Comparison of ENCODE assay signal across 8 cellular contexts in the genomic region with DNA sequence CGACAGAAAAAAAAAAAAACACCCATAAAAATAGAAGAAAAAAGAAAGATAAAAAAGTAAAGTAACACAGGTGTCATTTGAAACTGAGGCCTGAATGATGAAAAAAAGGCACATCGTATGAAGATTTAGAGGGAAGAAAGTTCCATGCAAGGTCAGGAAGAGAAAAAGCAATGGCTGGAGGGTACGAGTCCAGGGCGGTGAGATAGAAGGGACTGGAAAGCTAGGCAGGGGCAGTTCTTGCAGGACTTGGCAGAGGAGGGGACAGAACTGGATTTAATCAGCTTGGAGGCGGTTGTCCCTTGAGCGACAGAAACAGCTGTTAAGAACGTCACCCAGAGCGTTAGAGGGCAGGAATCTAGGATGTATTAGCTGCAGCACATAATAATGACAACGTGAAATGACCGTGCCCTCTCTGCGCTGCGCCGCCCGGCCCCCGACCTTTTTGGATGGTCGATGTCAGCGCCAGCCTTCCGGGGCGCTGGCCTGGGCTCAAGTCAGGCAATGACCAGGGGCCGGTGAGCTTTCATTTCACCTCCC. TPM values are rescaled to one million over a fixed set of nuclear protein-coding genes. Genes with fewer than 3 reads are reported as not detected.
DNase-seq lines count a peak whose midpoint lies in the region; ATAC-seq and TF ChIP-seq lines count a peak whose summit lies in the region.

No MANE protein-coding gene starts in this region.

- TF ChIP-seq POLR2A in lower leg skin (IDR thresholded peaks at IDR 0.05) = no peak

- 0 to 2% methylated on average over 20 of the region's 20 CpGs for WGBS in lower leg skin, 2 donors

- H3K9me3 ChIP-seq in CD8-positive, alpha-beta memory T cell (ENCODE audit: low read length) = no peaks in the 10 kb centered on the region
- H3K9me3 ChIP-seq in SJSA1 (replicated peaks) (no peaks in the 10 kb centered on the region; the same call in 1 of the 2 replicates), thoracic aorta (no peaks in the 10 kb centered on the region)

- TF ChIP-seq CTCF in lower leg skin (IDR thresholded peaks at IDR 0.05) (no peak), thoracic aorta (IDR thresholded peaks at IDR 0.05) (no peak)

- H3K27me3 Mint-ChIP-seq in CD8-positive, alpha-beta memory T cell = peaks cover 0 to 2% of the 10 kb centered on the region in 2 donors

- peak overlapping the region; percentile 89 for H3K4me3 ChIP-seq in CD8-positive, alpha-beta memory T cell (ENCODE audit: low read length)
- H3K4me3 ChIP-seq in SJSA1 (peak overlapping the region; percentile 97), lower leg skin (ENCODE audit: low read depth, poor library complexity, severe bottlenecking) (peak overlapping the region; percentile 58), thoracic aorta (peak overlapping the region; percentile 82)

- CTCF ChIA-PET in CD8-positive, alpha-beta memory T cell (lab: Charles Lee) = interaction anchor here (0.9 to 2.9 kb wide), 14 partner anchors 9 to 176 kb away, joined by 3 to 42 read pairs (median 4); a partner anchor contains a TSS

- peak overlapping the region; percentile 70 for H3K27ac ChIP-seq in CD8-positive, alpha-beta memory T cell (ENCODE audit: low read depth, low read length)
- H3K27ac ChIP-seq in SJSA1 (peak overlapping the region; percentile 54), thoracic aorta (peak overlapping the region; percentile 76 to 80)

- no peaks in the 10 kb centered on the region for H3K36me3 ChIP-seq in CD8-positive, alpha-beta memory T cell (ENCODE audit: insufficient read depth, low read length)
- peaks cover 7% of the 10 kb centered on the region for H3K36me3 ChIP-seq in SJSA1
- H3K36me3 ChIP-seq in thoracic aorta = no peaks in the 10 kb centered on the region

- H3K4me1 ChIP-seq in CD8-positive, alpha-beta memory T cell (ENCODE audit: insufficient read depth, low read length) = peaks cover 17% of the 10 kb centered on the region
- peaks cover 30% of the 10 kb centered on the region for H3K4me1 ChIP-seq in SJSA1 (replicated peaks)
- H3K4me1 ChIP-seq in thoracic aorta (ENCODE audit: control insufficient read depth in 1 of 2, low read depth in 2 of 2) = peaks cover 8 to 24% of the 10 kb centered on the region in 2 donors

- peak overlapping the region; percentile 86 to 99 (median 92) for H3K27ac Mint-ChIP-seq in CD8-positive, alpha-beta memory T cell

- H3K9me3 Mint-ChIP-seq in CD8-positive, alpha-beta memory T cell = no peaks in the 10 kb centered on the region

- peak in 3 of 5 donors; percentile 7 to 50 (median 49) for DNase-seq in CD8-positive, alpha-beta memory T cell
- DNase-seq in SJSA1 (ENCODE audit: low read depth in 1 of 2, low spot score in 2 of 2) (peak in 1 of 2 experiments; percentile 71), dedifferentiated amniotic fluid mesenchymal stem cell (ENCODE audit: extremely low spot score) (peak; percentile 20), lower leg skin (ENCODE audit: low spot score in 2 of 2) (peak; percentile 25 to 87), thoracic aorta (ENCODE audit: low spot score) (no peak), cerebellum (ENCODE audit: low spot score) (no peak)

- H3K4me1 Mint-ChIP-seq in CD8-positive, alpha-beta memory T cell = peaks cover 14 to 26% (median 18%) of the 10 kb centered on the region in 3 donors

- H3K4me3 Mint-ChIP-seq in CD8-positive, alpha-beta memory T cell = peak overlapping the region; percentile 92 to 99 (median 95)

- H3K27me3 ChIP-seq in CD8-positive, alpha-beta memory T cell (ENCODE audit: insufficient read depth, low read length, poor library complexity, severe bottlenecking) = no peaks in the 10 kb centered on the region
- H3K27me3 ChIP-seq in SJSA1 (replicated peaks) (no peaks in the 10 kb centered on the region), thoracic aorta (replicated peaks; ENCODE audit: insufficient read depth) (no peaks in the 10 kb centered on the region)

- peaks cover 0 to 12% (median 0%) of the 10 kb centered on the region in 3 donors for H3K36me3 Mint-ChIP-seq in CD8-positive, alpha-beta memory T cell

- peak; percentile 31 for ATAC-seq in GM19397 (IDR thresholded peaks at IDR 0.05; ENCODE audit: unreplicated experiment)
- peak; percentile 40 for ATAC-seq in HG03439 (IDR thresholded peaks at IDR 0.05; ENCODE audit: unreplicated experiment)
- peak; percentile 16 for ATAC-seq in thoracic aorta (ENCODE audit: insufficient number of reproducible peaks, low FRiP score, low read depth)

- intact Hi-C loops in lower leg skin (cut with DNase I; ENCODE audit: low total_unique reads) = no loop called here

- POLR2A ChIA-PET in CD8-positive, alpha-beta memory T cell (lab: Charles Lee) = interaction anchor here (0.5 to 2.5 kb wide), 12 partner anchors 26 to 244 kb away, joined by 3 to 13 read pairs (median 4); a partner anchor contains a TSS

RNA-seq across cellular contexts. Expression of a gene that starts 0.6 kb away (rescaled TPM):
- total RNA-seq in CD8-positive, alpha-beta memory T cell = 10 to 100 TPM; 12.5 to 15.2 TPM
- polyA plus RNA-seq in CD8-positive, alpha-beta memory T cell = 3.9 TPM
- 6.5 and 14.0 TPM in 2 replicates for total RNA-seq in SJSA1 (2014; rRNA removed; shearing (Covaris generic))
- total RNA-seq in lower leg skin (1 to 10 TPM; 3.5 to 7.2 (median 5.1) TPM), thoracic aorta (1 to 10 TPM; 7.3 to 8.8 TPM), cerebellum (13.8 TPM)

RNA-seq across cellular contexts. Expression of a gene that starts 42.5 kb away (rescaled TPM):
- total RNA-seq in CD8-positive, alpha-beta memory T cell = 1 to 10 TPM; 1.8 to 2.5 TPM
- polyA plus RNA-seq in CD8-positive, alpha-beta memory T cell = 6.5 TPM
- 0.72 TPM in 1 of 2 replicates, not detected in the other for total RNA-seq in SJSA1 (2014; rRNA removed; shearing (Covaris generic))
- total RNA-seq in lower leg skin = 1 to 10 TPM; 2.3 to 5.9 (median 5.3) TPM
- total RNA-seq in thoracic aorta = under 1 TPM in 1 of 2 donors, not detected in 1; 0.78 TPM
- total RNA-seq in cerebellum = 1.6 TPM

Comparison
In these comparisons a context has a peak if more than half of its experiments do, and no peak if none do; other contexts are left out.
1. DNase-seq: peak in CD8-positive, alpha-beta memory T cell (3 of 5), dedifferentiated amniotic fluid mesenchymal stem cell (single experiment) and lower leg skin (2 of 2); none in thoracic aorta (single experiment) and cerebellum (single experiment).
2. Peak in every context shown above with its lines, with median percentiles within 50 percentile points of each other: H3K27ac ChIP-seq, H3K4me3 ChIP-seq and ATAC-seq.